14 cellular contexts compared by ENCODE assay signal in genomic region chr9:131181091-131181681, GRCh38. TPM values are rescaled to one million over a fixed set of nuclear protein-coding genes. Genes with fewer than 3 reads are reported as not detected.
DNase-seq lines count a peak whose midpoint lies in the region; ATAC-seq, FAIRE-seq and TF ChIP-seq lines count a peak whose summit lies in the region.
"Had no signal": no experiment of that assay in that cellular context is flagged by ENCODE, and none has a peak within 500 bp of the region (broad histone marks: within the 10 kb centered on the region; RNA-seq: fewer than 3 reads in every experiment).

No MANE protein-coding gene starts in this region.

- WGBS in HepG2 (ENCODE audit: low lambda C conversion rate) = 98% methylated on average over 6 of the region's 6 CpGs
- 90% methylated on average over 6 of the region's 6 CpGs for WGBS in right lobe of liver (ENCODE audit: insufficient coverage, low coverage, low lambda C conversion rate, missing lambda C conversion rate)

- no peaks in the 10 kb centered on the region for H4K20me1 ChIP-seq in HepG2 (ENCODE audit: insufficient read depth, low read length)

- BruUV-seq in HepG2 (replicated peaks; lab: Mats Ljungman, UMichigan) = no TSS peak

- CTCF ChIA-PET in HepG2 (lab: Yijun Ruan, JAX; ENCODE audit: low intra/inter-chr PET ratio, low total read pairs) = no interaction called here

- H3K4me1 Mint-ChIP-seq in type B pancreatic cell (ENCODE audit: unreplicated experiment) = no peaks in the 10 kb centered on the region

- H3K9me3 ChIP-seq in HepG2 (ENCODE audit: low read length) (no peaks in the 10 kb centered on the region), right lobe of liver (no peaks in the 10 kb centered on the region)

- H3K27me3 ChIP-seq in HepG2 (ENCODE audit: control insufficient read depth in 1 of 2, insufficient read depth in 2 of 2, low read length in 2 of 2) (no peaks in the 10 kb centered on the region), right lobe of liver (no peaks in the 10 kb centered on the region)

- no peak for TF ChIP-seq CTCF in HepG2 (CRISPR knock-in tag; IDR thresholded peaks at IDR 0.05)
- TF ChIP-seq CTCF in right lobe of liver (IDR thresholded peaks at IDR 0.05) = peak in 2 of 4 donors; percentile 7 to 10
- TF ChIP-seq CTCF in epithelial cell of proximal tubule (conservative IDR thresholded peaks at IDR 0.05; ENCODE audit: low read depth, low read length) = peak; percentile 22
- TF ChIP-seq CTCF in type B pancreatic cell (conservative IDR thresholded peaks at IDR 0.05) = peak; percentile 65

- TF ChIP-seq EP300 in HepG2 (IDR thresholded peaks at IDR 0.05; ENCODE audit: low read depth in 2 of 2, low read length in 2 of 2) = no peak
- no peak for TF ChIP-seq EP300 in HepG2 (CRISPR knock-in tag; IDR thresholded peaks at IDR 0.05; ENCODE audit: borderline replicate concordance)

- H3K36me3 ChIP-seq in HepG2 (replicated peaks in 1 of 2; ENCODE audit: control insufficient read depth in 1 of 2, insufficient read depth in 2 of 2, low read length in 2 of 2) = peaks cover 13 to 79% of the 10 kb centered on the region in 2 experiments
- peaks cover 4 to 35% (median 23%) of the 10 kb centered on the region in 4 donors for H3K36me3 ChIP-seq in right lobe of liver

- H3K27ac ChIP-seq in HepG2 (ENCODE audit: extremely low read length, insufficient read depth, low read length) (no peak overlapping the region), right lobe of liver (no peak overlapping the region)

- peaks cover 10% of the 10 kb centered on the region for H3K36me3 Mint-ChIP-seq in type B pancreatic cell

- H3K4me1 ChIP-seq in HepG2 (ENCODE audit: insufficient read depth, low read length) (no peaks in the 10 kb centered on the region), right lobe of liver (no peaks in the 10 kb centered on the region)

- no peak overlapping the region for H3K27ac Mint-ChIP-seq in type B pancreatic cell
- H3K27ac Mint-ChIP-seq: activated CD4-positive, alpha-beta memory T cell treated with anti-CD3 and anti-CD28 coated beads for 36 hours; activated naive CD8-positive, alpha-beta T cell treated with anti-CD3 and anti-CD28 coated beads, Interleukin-2, amount 50 U/mL, for 24 hours; CD4-positive, alpha-beta T cell; stimulated activated memory B cell treated with anti-CD40 and anti-IgM and Interleukin-4, amounts not matched to agents 10 μg/mL and 1 μg/mL and 100 μg/mL, for 72 hours had no signal

- H3K79me2 ChIP-seq in HepG2 (ENCODE audit: insufficient read depth, low read length) = no peaks in the 10 kb centered on the region

- H3K4me3 Mint-ChIP-seq in type B pancreatic cell = no peak overlapping the region
- H3K4me3 Mint-ChIP-seq: activated CD4-positive, alpha-beta memory T cell treated with anti-CD3 and anti-CD28 coated beads for 36 hours; activated naive CD8-positive, alpha-beta T cell treated with anti-CD3 and anti-CD28 coated beads, Interleukin-2, amount 50 U/mL, for 24 hours; CD4-positive, alpha-beta T cell; effector memory CD8-positive, alpha-beta T cell; stimulated activated memory B cell treated with anti-CD40 and anti-IgM and Interleukin-4, amounts not matched to agents 10 μg/mL and 1 μg/mL and 100 μg/mL, for 72 hours had no signal

- FAIRE-seq in HepG2 (lab: Jason Lieb, UNC) = no peak
- FAIRE-seq in GM12892 (lab: Jason Lieb, UNC) = no peak

- in situ Hi-C loops in HepG2 (cut with HindIII; ENCODE audit: extremely low pct_ligation_motif_present, low pct_unique_long_range_greater_than_20kb) = no loop called here

- DNase-seq in HepG2 (ENCODE audit: low spot score) (no peak), right lobe of liver (no peak), OCI-M1 (lab: John Stamatoyannopoulos, UW) (peak; percentile 42), epithelial cell of proximal tubule (ENCODE audit: low read depth) (no peak), type B pancreatic cell (ENCODE audit: extremely low spot score, unreplicated experiment) (no peak), GM12892 (ENCODE audit: insufficient read length) (no peak), NCI-H2227 (lab: John Stamatoyannopoulos, UW; ENCODE audit: unreplicated experiment) (no peak)
- DNase-seq: activated CD4-positive, alpha-beta memory T cell treated with anti-CD3 and anti-CD28 coated beads for 36 hours; activated naive CD8-positive, alpha-beta T cell treated with anti-CD3 and anti-CD28 coated beads, Interleukin-2, amount 50 U/mL, for 24 hours; CD4-positive, alpha-beta T cell; effector memory CD8-positive, alpha-beta T cell; NCI-H2171 treated with DMSO at 0.1 percent for 48 hours had no signal

- ATAC-seq in HepG2 (no peak), right lobe of liver (no peak), GM21390 (IDR thresholded peaks at IDR 0.05; ENCODE audit: unreplicated experiment) (no peak)
- ATAC-seq: activated naive CD8-positive, alpha-beta T cell treated with anti-CD3 and anti-CD28 coated beads, Interleukin-2, amount 50 U/mL, for 24 hours; effector memory CD8-positive, alpha-beta T cell; stimulated activated memory B cell treated with anti-CD40 and anti-IgM and Interleukin-4, amounts not matched to agents 10 μg/mL and 1 μg/mL and 100 μg/mL, for 72 hours had no signal

- no peak overlapping the region for H3K9ac ChIP-seq in HepG2 (ENCODE audit: insufficient read depth, low read depth, low read length)

- no peak for TF ChIP-seq POLR2A in HepG2 (IDR thresholded peaks at IDR 0.05; ENCODE audit: insufficient read depth in 1 of 2, low read depth in 2 of 2, low read length in 2 of 2)
- no peak for TF ChIP-seq POLR2A in right lobe of liver (IDR thresholded peaks at IDR 0.05)
- no peak for TF ChIP-seq POLR2A in GM12892 (IDR thresholded peaks at IDR 0.05; ENCODE audit: low read depth, low read length)

- no peak for TF ChIP-seq RAD21 in HepG2 (CRISPR knock-in tag; IDR thresholded peaks at IDR 0.05)

- no peak overlapping the region for H2AFZ ChIP-seq in HepG2 (ENCODE audit: low read length)

- H3K4me2 ChIP-seq in HepG2 (ENCODE audit: low read depth, low read length) = no peak overlapping the region

- intact Hi-C loops in HepG2 (cut with micrococcal nuclease; ENCODE audit: unreplicated experiment) = loop anchor here (2.0 kb wide), 1 partner anchor 14 kb away; no protein-coding TSS in a partner anchor
- intact Hi-C loops in right lobe of liver (cut with DNase I) = no loop called here

- H3K4me3 ChIP-seq in HepG2 (replicated peaks in 1 of 3; ENCODE audit: insufficient read depth in 1 of 3, low read depth in 2 of 3, low read length in 3 of 3) = no peak overlapping the region
- H3K4me3 ChIP-seq in right lobe of liver = no peak overlapping the region
- H3K4me3 ChIP-seq in epithelial cell of proximal tubule (ENCODE audit: low read depth, low read length) = no peak overlapping the region

- POLR2A ChIA-PET in HepG2 (lab: Yijun Ruan, JAX) = no interaction called here

- H3K27me3 Mint-ChIP-seq in type B pancreatic cell = no peaks in the 10 kb centered on the region
- H3K27me3 Mint-ChIP-seq: activated CD4-positive, alpha-beta memory T cell treated with anti-CD3 and anti-CD28 coated beads for 36 hours; activated naive CD8-positive, alpha-beta T cell treated with anti-CD3 and anti-CD28 coated beads, Interleukin-2, amount 50 U/mL, for 24 hours; CD4-positive, alpha-beta T cell; effector memory CD8-positive, alpha-beta T cell; stimulated activated memory B cell treated with anti-CD40 and anti-IgM and Interleukin-4, amounts not matched to agents 10 μg/mL and 1 μg/mL and 100 μg/mL, for 72 hours had no signal

- H3K9me3 Mint-ChIP-seq in type B pancreatic cell = no peaks in the 10 kb centered on the region
- H3K9me3 Mint-ChIP-seq: activated CD4-positive, alpha-beta memory T cell treated with anti-CD3 and anti-CD28 coated beads for 36 hours; activated naive CD8-positive, alpha-beta T cell treated with anti-CD3 and anti-CD28 coated beads, Interleukin-2, amount 50 U/mL, for 24 hours; CD4-positive, alpha-beta T cell; effector memory CD8-positive, alpha-beta T cell; stimulated activated memory B cell treated with anti-CD40 and anti-IgM and Interleukin-4, amounts not matched to agents 10 μg/mL and 1 μg/mL and 100 μg/mL, for 72 hours had no signal

RNA-seq across cellular contexts. Expression of gene NUP214, which starts 55.8 kb away (rescaled TPM):
- total RNA-seq in HepG2 (2016; rRNA removed; fragmentation: Illumina TruSeq; extraction: Trizol) (16.0 and 30.5 TPM in 2 replicates), right lobe of liver (10 to 100 TPM; 22.5 to 31.1 (median 27.5) TPM), epithelial cell of proximal tubule (18.5 and 37.2 TPM in 2 replicates), type B pancreatic cell (ENCODE audit: low replicate concordance) (51.0 and 67.1 TPM in 2 replicates)
- 12.8 and 14.4 TPM in 2 replicates for total RNA-seq in HepG2 (2016; cell fraction: cytosol; rRNA removed; fragmentation: Illumina TruSeq; extraction: Trizol; ENCODE audit: low read depth)
- total RNA-seq in HepG2 (2016; cell fraction: insoluble cytoplasmic fraction; rRNA removed; fragmentation: Illumina TruSeq; extraction: Trizol) = 14.2 and 21.5 TPM in 2 replicates
- total RNA-seq in HepG2 (2016; cell fraction: membrane; rRNA removed; fragmentation: Illumina TruSeq; extraction: Trizol) = 16.6 and 17.1 TPM in 2 replicates
- 42.9 and 48.9 TPM in 2 replicates for total RNA-seq in HepG2 (2016; cell fraction: nucleus; rRNA removed; fragmentation: Illumina TruSeq; extraction: Trizol)
- polyA plus RNA-seq in HepG2 (2011; rRNA removed) = 8.4 and 9.4 TPM in 2 replicates
- 5.4 and 5.8 TPM in 2 replicates for polyA plus RNA-seq in HepG2 (2011; cell fraction: cytosol; rRNA removed)
- polyA plus RNA-seq in HepG2 (2011; cell fraction: nucleus; rRNA removed) = 22.0 and 28.1 TPM in 2 replicates
- polyA plus RNA-seq in HepG2 (2012) = 12.2 and 18.8 TPM in 2 replicates
- 6.8 and 7.2 TPM in 2 replicates for polyA plus RNA-seq in HepG2 (2016; cell fraction: cytosol; fragmentation: Illumina TruSeq; extraction: Trizol; ENCODE audit: low read depth)
- 27.0 TPM in 2 replicates for polyA plus RNA-seq in HepG2 (2016; cell fraction: insoluble cytoplasmic fraction; fragmentation: Illumina TruSeq; extraction: Trizol; ENCODE audit: low read depth)
- 6.4 and 9.3 TPM in 2 replicates for polyA plus RNA-seq in HepG2 (2016; cell fraction: membrane; fragmentation: Illumina TruSeq; extraction: Trizol; ENCODE audit: low read depth)
- polyA plus RNA-seq in HepG2 (2016; cell fraction: nucleus; fragmentation: Illumina TruSeq; extraction: Trizol; ENCODE audit: insufficient read depth, low read depth) = 38.4 and 46.4 TPM in 2 replicates
- 35.2 and 116 TPM in 2 replicates for polyA minus RNA-seq in HepG2 (2011; rRNA and poly(A)+ RNA removed; ENCODE audit: low replicate concordance)
- 12.6 and 17.9 TPM in 2 replicates for polyA minus RNA-seq in HepG2 (2011; cell fraction: cytosol; rRNA and poly(A)+ RNA removed)
- 52.3 and 53.4 TPM in 2 replicates for polyA minus RNA-seq in HepG2 (2011; cell fraction: nucleus; rRNA and poly(A)+ RNA removed)
- polyA plus RNA-seq in GM12892 (2012; ENCODE audit: missing spikeins) = 13.5 TPM
